30 cellular contexts compared by ENCODE assay signal in genomic region chr2:67898605-67899004, GRCh38.
DNase-seq lines count a peak whose midpoint lies in the region; ATAC-seq and TF ChIP-seq lines count a peak whose summit lies in the region.
"Had no signal": no experiment of that assay in that cellular context is flagged by ENCODE, and none has a peak within 500 bp of the region (broad histone marks: within the 10 kb centered on the region; RNA-seq: fewer than 3 reads in every experiment).

No MANE protein-coding gene starts in this region.

- H3K4me1 ChIP-seq in body of pancreas = peaks cover 7% of the 10 kb centered on the region
- peaks cover 3% of the 10 kb centered on the region for H3K4me1 ChIP-seq in osteoblast (ENCODE audit: insufficient read depth, low read length)
- H3K4me1 ChIP-seq in thyroid gland = peaks cover 11 to 15% of the 10 kb centered on the region in 2 donors
- H3K4me1 ChIP-seq: right atrium auricular region, spleen, uterus had no signal

- peaks cover 2% of the 10 kb centered on the region; the same call in 1 of the 2 replicates for H3K27me3 Mint-ChIP-seq in HFFc6 (ENCODE audit: insufficient read depth)
- H3K27me3 Mint-ChIP-seq: activated CD4-positive, alpha-beta memory T cell treated with anti-CD3 and anti-CD28 coated beads, Interleukin-2, amount 10 ng/mL, durations not matched to agents 7 days and 5 days had no signal

- peak; percentile 36 for DNase-seq in EH (ENCODE audit: low read depth)
- peak; percentile 13 for DNase-seq in HFFc6
- DNase-seq in body of pancreas = no peak
- DNase-seq in osteoblast (ENCODE audit: insufficient read length, low spot score, missing footprints) = no peak
- no peak for DNase-seq in NCI-H524 treated with DMSO at 0.1 percent for 48 hours (lab: John Stamatoyannopoulos, UW)
- DNase-seq in thyroid gland = no peak
- DNase-seq in activated naive CD4-positive, alpha-beta T cell treated with anti-CD3 and anti-CD28 coated beads, Interleukin-2, amount 50 U/mL, for 16 hours = no peak
- DNase-seq: activated CD4-positive, alpha-beta memory T cell treated with anti-CD3 and anti-CD28 coated beads, Interleukin-2, amount 10 ng/mL, durations not matched to agents 7 days and 5 days; activated CD8-positive, alpha-beta memory T cell treated with anti-CD3 and anti-CD28 coated beads, Interleukin-2, amount 50 U/mL, for 4 hours; activated naive CD4-positive, alpha-beta T cell treated with anti-CD3 and anti-CD28 coated beads for 36 hours; GF-D8; hypothalamus; left colon; MM.1S; NCI-H526 treated with DMSO at 0.1 percent for 48 hours; posterior cingulate gyrus; Right ventricle myocardium superior; spleen; stimulated activated CD4-positive, alpha-beta T cell treated with anti-CD3 and anti-CD28 coated beads, Interleukin-2, amount 100 ng/mL, for 24 hours; stimulated activated naive CD8-positive, alpha-beta T cell treated with anti-CD3 and anti-CD28 coated beads, Interleukin-15, amount 100 ng/mL, for 72 hours; uterus had no signal

- peaks cover 22% of the 10 kb centered on the region for H3K36me3 Mint-ChIP-seq in HFFc6 (ENCODE audit: low read depth)
- H3K36me3 Mint-ChIP-seq: CD14-positive monocyte had no signal

- WGBS in body of pancreas, 2 donors = 67 to 83% methylated on average over 4 of the region's 4 CpGs
- WGBS in thyroid gland, 2 donors = 89 to 94% methylated on average over 4 of the region's 4 CpGs

- intact Hi-C loops in body of pancreas (cut with DNase I) = no loop called here
- intact Hi-C loops in thyroid gland (cut with DNase I) = no loop called here

- TF ChIP-seq POLR2A in body of pancreas (IDR thresholded peaks at IDR 0.05) (no peak), thyroid gland (IDR thresholded peaks at IDR 0.05) (no peak)

- H4K20me1 ChIP-seq in osteoblast (ENCODE audit: insufficient read depth, low read length) = no peaks in the 10 kb centered on the region

- peaks cover 54% of the 10 kb centered on the region for H3K4me1 Mint-ChIP-seq in HFFc6 (ENCODE audit: low read depth)
- H3K4me1 Mint-ChIP-seq: activated CD4-positive, alpha-beta memory T cell treated with anti-CD3 and anti-CD28 coated beads, Interleukin-2, amount 10 ng/mL, durations not matched to agents 7 days and 5 days; CD14-positive monocyte had no signal

- H2AFZ ChIP-seq in osteoblast (ENCODE audit: low read length) = peak overlapping the region; percentile 52

- TF ChIP-seq CTCF in HFFc6 (IDR thresholded peaks at IDR 0.05) (no peak), body of pancreas (IDR thresholded peaks at IDR 0.05) (no peak), osteoblast (IDR thresholded peaks at IDR 0.05; ENCODE audit: extremely low read depth, low read depth, low read length) (no peak), thyroid gland (IDR thresholded peaks at IDR 0.05) (no peak)

- H3K79me2 ChIP-seq in osteoblast (ENCODE audit: insufficient read depth, low read length) = no peaks in the 10 kb centered on the region

- H3K9me3 ChIP-seq in body of pancreas (no peaks in the 10 kb centered on the region), osteoblast (ENCODE audit: low read depth, low read length) (no peaks in the 10 kb centered on the region), thyroid gland (no peaks in the 10 kb centered on the region)
- H3K9me3 ChIP-seq: right atrium auricular region, thoracic aorta, uterus had no signal

- ATAC-seq in body of pancreas = peak; percentile 22
- ATAC-seq: left colon; Panc1; SK-N-SH treated with all-trans-retinoic acid at 6 μM for 48 hours; stimulated activated naive CD8-positive, alpha-beta T cell treated with anti-CD3 and anti-CD28 coated beads, Interleukin-15, amount 100 ng/mL, for 72 hours had no signal

- H3K27me3 ChIP-seq in body of pancreas (no peaks in the 10 kb centered on the region), osteoblast (ENCODE audit: insufficient read depth, low read length) (no peaks in the 10 kb centered on the region), thyroid gland (no peaks in the 10 kb centered on the region)
- H3K27me3 ChIP-seq: right atrium auricular region, uterus had no signal

- H3K4me2 ChIP-seq in osteoblast (ENCODE audit: insufficient read depth, low read length) = no peak overlapping the region
- H3K4me2 ChIP-seq: KMS-11 had no signal

- H3K4me3 Mint-ChIP-seq in HFFc6 = no peak overlapping the region
- H3K4me3 Mint-ChIP-seq: activated CD4-positive, alpha-beta memory T cell treated with anti-CD3 and anti-CD28 coated beads, Interleukin-2, amount 10 ng/mL, durations not matched to agents 7 days and 5 days; activated naive CD4-positive, alpha-beta T cell treated with anti-CD3 and anti-CD28 coated beads for 36 hours; activated T-helper 1 cell treated with anti-CD3 and anti-CD28 coated beads, Interleukin-12 subunit alpha, Interleukin-12 subunit beta, Interleukin-2, Interleukin-4 antibody, amounts not matched to agents 30 ng/mL and 10 ng/mL and 1 ng/mL, durations not matched to agents 14 hours and 24 hours and 36 hours; CD14-positive monocyte; neural crest cell; stimulated activated naive CD8-positive, alpha-beta T cell treated with anti-CD3 and anti-CD28 coated beads, Interleukin-15, amount 100 ng/mL, for 72 hours; T-helper 1 cell treated with Interleukin-12 subunit alpha and Interleukin-12 subunit beta and Interleukin-4 antibody, amounts not matched to agents 30 μg/mL and 1 μg/mL, for 36 hours had no signal

- H3K36me3 ChIP-seq in body of pancreas (replicated peaks in 1 of 2; ENCODE audit: insufficient read depth in 1 of 2, low read depth in 2 of 2) (no peaks in the 10 kb centered on the region), osteoblast (ENCODE audit: insufficient read depth, low read length) (no peaks in the 10 kb centered on the region), thyroid gland (no peaks in the 10 kb centered on the region)
- H3K36me3 ChIP-seq: right atrium auricular region, spleen, thoracic aorta, uterus had no signal

- H3K9me3 Mint-ChIP-seq in HFFc6 = peaks cover 16% of the 10 kb centered on the region
- H3K9me3 Mint-ChIP-seq: activated CD4-positive, alpha-beta memory T cell treated with anti-CD3 and anti-CD28 coated beads, Interleukin-2, amount 10 ng/mL, durations not matched to agents 7 days and 5 days; activated naive CD4-positive, alpha-beta T cell treated with anti-CD3 and anti-CD28 coated beads for 36 hours; activated T-helper 1 cell treated with anti-CD3 and anti-CD28 coated beads, Interleukin-12 subunit alpha, Interleukin-12 subunit beta, Interleukin-2, Interleukin-4 antibody, amounts not matched to agents 30 ng/mL and 10 ng/mL and 1 ng/mL, durations not matched to agents 14 hours and 24 hours and 36 hours; T-helper 1 cell treated with Interleukin-12 subunit alpha and Interleukin-12 subunit beta and Interleukin-4 antibody, amounts not matched to agents 30 μg/mL and 1 μg/mL, for 36 hours had no signal

- H3K27ac ChIP-seq in body of pancreas (peak overlapping the region in 2 of 4 donors; percentile 45 to 46), osteoblast (ENCODE audit: low read depth, low read length) (no peak overlapping the region), thyroid gland (no peak overlapping the region)
- H3K27ac ChIP-seq: KMS-11, right atrium auricular region, spleen, thoracic aorta, uterus had no signal

- peak overlapping the region; percentile 71 for H3K27ac Mint-ChIP-seq in HFFc6
- H3K27ac Mint-ChIP-seq: activated CD4-positive, alpha-beta memory T cell treated with anti-CD3 and anti-CD28 coated beads, Interleukin-2, amount 10 ng/mL, durations not matched to agents 7 days and 5 days; activated naive CD4-positive, alpha-beta T cell treated with anti-CD3 and anti-CD28 coated beads for 36 hours; activated T-helper 1 cell treated with anti-CD3 and anti-CD28 coated beads, Interleukin-12 subunit alpha, Interleukin-12 subunit beta, Interleukin-2, Interleukin-4 antibody, amounts not matched to agents 30 ng/mL and 10 ng/mL and 1 ng/mL, durations not matched to agents 14 hours and 24 hours and 36 hours; CD14-positive monocyte; stimulated activated naive CD8-positive, alpha-beta T cell treated with anti-CD3 and anti-CD28 coated beads, Interleukin-15, amount 100 ng/mL, for 72 hours; T-helper 1 cell treated with Interleukin-12 subunit alpha and Interleukin-12 subunit beta and Interleukin-4 antibody, amounts not matched to agents 30 μg/mL and 1 μg/mL, for 36 hours had no signal

- H3K4me3 ChIP-seq in body of pancreas (no peak overlapping the region), osteoblast (ENCODE audit: insufficient read depth, low read length) (no peak overlapping the region), thyroid gland (replicated peaks in 1 of 3) (no peak overlapping the region)
- H3K4me3 ChIP-seq: right atrium auricular region, spleen, thoracic aorta, uterus had no signal

Comparison
In these comparisons a context has a peak if more than half of its experiments do, and no peak if none do; other contexts are left out.
1. DNase-seq: peak in EH (single experiment) and HFFc6 (single experiment); none in body of pancreas (0 of 4), osteoblast (single experiment), NCI-H524 treated with DMSO at 0.1 percent for 48 hours (single experiment), thyroid gland (0 of 2) and activated naive CD4-positive, alpha-beta T cell treated with anti-CD3 and anti-CD28 coated beads, Interleukin-2, amount 50 U/mL, for 16 hours (single experiment).